Comparison of ENCODE assay signal across 8 cellular contexts in genomic region chr17:47070266-47070665, GRCh38.
A peak's percentile ranks its signal among the peaks of the same experiment; 100 is the strongest.
DNase-seq lines count a peak whose midpoint lies in the region; ATAC-seq and TF ChIP-seq lines count a peak whose summit lies in the region.
"Not testable (repeated sequence)": the region's sequence is repeated elsewhere in the genome, so short reads cannot be mapped to it uniquely, and the experiment has no call there.

No MANE protein-coding gene starts in this region.

- H3K36me3 ChIP-seq in mucosa of descending colon (ENCODE audit: low read depth), result not testable (repeated sequence)

- not testable (repeated sequence) for H3K4me1 ChIP-seq in mucosa of descending colon (ENCODE audit: low read depth)

- H3K36me3 Mint-ChIP-seq in activated naive CD4-positive, alpha-beta T cell treated with anti-CD3 and anti-CD28 coated beads, Interleukin-2, amount 10 ng/mL, durations not matched to agents 7 days and 5 days, result peaks cover 32% of the 10 kb centered on the region
- not testable (repeated sequence) for H3K36me3 Mint-ChIP-seq in type B pancreatic cell

- DNase-seq in DMS153 (lab: John Stamatoyannopoulos, UW) (peak; percentile 1), HT-29 (ENCODE audit: low spot score) (peak; percentile 41), NCI-H774 (lab: John Stamatoyannopoulos, UW) (peak; percentile 11), dermis blood vessel endothelial cell (peak; percentile 72), glomerular visceral epithelial cell (ENCODE audit: extremely low spot score) (peak; percentile 74), mucosa of descending colon (peak in 1 of 3 donors; percentile 36)
- not testable (repeated sequence) for DNase-seq in activated naive CD4-positive, alpha-beta T cell treated with anti-CD3 and anti-CD28 coated beads, Interleukin-2, amount 10 ng/mL, durations not matched to agents 7 days and 5 days; type B pancreatic cell (ENCODE audit: extremely low spot score, unreplicated experiment)

- peaks cover 51% of the 10 kb centered on the region for H3K4me1 Mint-ChIP-seq in activated naive CD4-positive, alpha-beta T cell treated with anti-CD3 and anti-CD28 coated beads, Interleukin-2, amount 10 ng/mL, durations not matched to agents 7 days and 5 days
- peaks cover 15% of the 10 kb centered on the region for H3K4me1 Mint-ChIP-seq in type B pancreatic cell (ENCODE audit: unreplicated experiment)

- intact Hi-C loops in mucosa of descending colon (cut with DNase I, micrococcal nuclease), result not testable (repeated sequence)

- H3K27ac Mint-ChIP-seq in activated naive CD4-positive, alpha-beta T cell treated with anti-CD3 and anti-CD28 coated beads, Interleukin-2, amount 10 ng/mL, durations not matched to agents 7 days and 5 days, result peak overlapping the region; percentile 26
- H3K27ac Mint-ChIP-seq in type B pancreatic cell, result peak overlapping the region; percentile 59

- not testable (repeated sequence) for H3K27me3 Mint-ChIP-seq in activated naive CD4-positive, alpha-beta T cell treated with anti-CD3 and anti-CD28 coated beads, Interleukin-2, amount 10 ng/mL, durations not matched to agents 7 days and 5 days; type B pancreatic cell

- not testable (repeated sequence) for H3K4me3 Mint-ChIP-seq in activated naive CD4-positive, alpha-beta T cell treated with anti-CD3 and anti-CD28 coated beads, Interleukin-2, amount 10 ng/mL, durations not matched to agents 7 days and 5 days; type B pancreatic cell

- TF ChIP-seq CTCF in mucosa of descending colon (IDR thresholded peaks at IDR 0.05); type B pancreatic cell (conservative IDR thresholded peaks at IDR 0.05): not testable (repeated sequence)

- CTCF ChIA-PET in activated naive CD4-positive, alpha-beta T cell treated with anti-CD3 and anti-CD28 coated beads, Interleukin-2, amount 10 ng/mL, durations not matched to agents 7 days and 5 days (lab: Charles Lee), result not testable (repeated sequence)

- ATAC-seq in mucosa of descending colon, result peak; percentile 78

- H3K9me3 Mint-ChIP-seq in activated naive CD4-positive, alpha-beta T cell treated with anti-CD3 and anti-CD28 coated beads, Interleukin-2, amount 10 ng/mL, durations not matched to agents 7 days and 5 days; type B pancreatic cell: not testable (repeated sequence)

- not testable (repeated sequence) for H3K9me3 ChIP-seq in mucosa of descending colon

- not testable (repeated sequence) for H3K4me3 ChIP-seq in mucosa of descending colon
